In the genomic region with DNA sequence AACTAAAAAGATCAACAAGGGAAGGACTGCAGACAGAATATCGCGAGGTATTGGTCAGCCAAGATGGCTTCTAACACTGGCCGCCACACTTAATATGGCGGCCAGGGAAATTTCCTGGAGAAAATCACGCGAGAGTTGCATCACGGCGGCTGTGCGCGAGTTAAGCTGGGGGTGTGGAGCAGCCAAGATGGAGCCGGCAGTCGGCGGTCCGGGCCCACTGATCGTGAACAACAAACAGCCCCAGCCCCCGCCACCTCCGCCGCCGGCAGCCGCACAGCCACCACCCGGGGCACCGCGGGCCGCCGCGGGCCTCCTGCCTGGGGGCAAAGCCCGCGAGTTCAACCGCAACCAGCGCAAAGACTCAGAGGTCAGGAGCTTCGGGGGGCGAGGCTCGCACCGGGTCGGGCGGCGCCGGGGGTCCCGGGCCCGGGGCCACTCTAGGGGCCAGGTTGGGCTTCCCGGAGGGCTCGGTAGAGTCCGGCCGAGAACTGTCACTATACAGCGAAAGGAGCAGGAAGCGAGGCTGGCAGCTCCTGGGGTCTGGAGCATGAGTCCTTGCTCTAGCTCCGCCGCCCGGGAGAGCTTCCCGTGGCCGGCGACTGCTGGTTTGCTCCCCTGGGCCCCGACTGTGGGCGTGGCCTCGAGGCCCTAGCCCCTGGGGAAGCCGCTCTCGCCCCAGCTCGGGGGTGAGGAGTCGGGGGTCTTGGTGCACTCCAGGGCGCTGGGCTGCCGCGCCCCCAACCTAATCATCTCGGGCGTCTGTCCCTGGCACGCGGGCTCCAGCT, we compare ENCODE assay signal across 8 cellular contexts. TPM values are rescaled to one million over a fixed set of nuclear protein-coding genes. Genes with fewer than 3 reads are reported as not detected.
DNase-seq lines count a peak whose midpoint lies in the region; ATAC-seq, FAIRE-seq and TF ChIP-seq lines count a peak whose summit lies in the region.

A gene with protein sequence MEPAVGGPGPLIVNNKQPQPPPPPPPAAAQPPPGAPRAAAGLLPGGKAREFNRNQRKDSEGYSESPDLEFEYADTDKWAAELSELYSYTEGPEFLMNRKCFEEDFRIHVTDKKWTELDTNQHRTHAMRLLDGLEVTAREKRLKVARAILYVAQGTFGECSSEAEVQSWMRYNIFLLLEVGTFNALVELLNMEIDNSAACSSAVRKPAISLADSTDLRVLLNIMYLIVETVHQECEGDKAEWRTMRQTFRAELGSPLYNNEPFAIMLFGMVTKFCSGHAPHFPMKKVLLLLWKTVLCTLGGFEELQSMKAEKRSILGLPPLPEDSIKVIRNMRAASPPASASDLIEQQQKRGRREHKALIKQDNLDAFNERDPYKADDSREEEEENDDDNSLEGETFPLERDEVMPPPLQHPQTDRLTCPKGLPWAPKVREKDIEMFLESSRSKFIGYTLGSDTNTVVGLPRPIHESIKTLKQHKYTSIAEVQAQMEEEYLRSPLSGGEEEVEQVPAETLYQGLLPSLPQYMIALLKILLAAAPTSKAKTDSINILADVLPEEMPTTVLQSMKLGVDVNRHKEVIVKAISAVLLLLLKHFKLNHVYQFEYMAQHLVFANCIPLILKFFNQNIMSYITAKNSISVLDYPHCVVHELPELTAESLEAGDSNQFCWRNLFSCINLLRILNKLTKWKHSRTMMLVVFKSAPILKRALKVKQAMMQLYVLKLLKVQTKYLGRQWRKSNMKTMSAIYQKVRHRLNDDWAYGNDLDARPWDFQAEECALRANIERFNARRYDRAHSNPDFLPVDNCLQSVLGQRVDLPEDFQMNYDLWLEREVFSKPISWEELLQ (plus strand): TSS at position 174 of the 785 bp plus-strand sequence. CDS start 14 bp downstream, at position 188.

- H2BK20ac ChIP-seq in H1 (ENCODE audit: low read length) = no peak within 1 kb of the TSS

- TF ChIP-seq EP300 in H1 (IDR thresholded peaks at IDR 0.05; ENCODE audit: borderline replicate concordance in 1 of 2, low read depth in 2 of 2, low read length in 2 of 2) = no peak

- TF ChIP-seq RAD21 in H1 (IDR thresholded peaks at IDR 0.05 in 1 of 2, conservative IDR thresholded peaks at IDR 0.05 in 1 of 2; ENCODE audit: low read depth in 2 of 2, low read length in 2 of 2) = no peak

- H2AFZ ChIP-seq in H1 (ENCODE audit: low read length) (peak within 1 kb of the TSS; percentile 94), mesenchymal stem cell (ENCODE audit: low read depth, low read length) (peak within 1 kb of the TSS; percentile 92)

- H4K5ac ChIP-seq in H1 (ENCODE audit: insufficient read length, low read depth, low read length) = peak within 1 kb of the TSS; percentile 35

- peaks cover 0 to 8% of the 10 kb centered on the region in 2 experiments for H4K20me1 ChIP-seq in H1 (replicated peaks in 1 of 2; ENCODE audit: control insufficient read depth in 1 of 2, insufficient read depth in 2 of 2, low read length in 2 of 2)

- ATAC-seq in GM19468 (IDR thresholded peaks at IDR 0.05; ENCODE audit: extremely low read depth, unreplicated experiment) = peak; percentile 72

- peak; percentile 12 to 69 for TF ChIP-seq POLR2A in H1 (IDR thresholded peaks at IDR 0.05; ENCODE audit: control extremely low read depth in 1 of 2, low read depth in 2 of 2, low read length in 2 of 2)

- H3K23me2 ChIP-seq in H1 (ENCODE audit: low read depth, low read length) = peaks cover 7% of the 10 kb centered on the region; the same call in 1 of the 2 replicates

- peak within 1 kb of the TSS; percentile 92 for H3K4me2 ChIP-seq in H1 (ENCODE audit: insufficient read depth in 1 of 2, low read depth in 2 of 2, low read length in 2 of 2)
- peak within 1 kb of the TSS; percentile 82 for H3K4me2 ChIP-seq in mesenchymal stem cell (ENCODE audit: low read length, poor library complexity, severe bottlenecking)

- peak within 1 kb of the TSS; percentile 64 for H3K4me3 ChIP-seq in CD8-positive, alpha-beta memory T cell (ENCODE audit: low read length)
- H3K4me3 ChIP-seq in H1 (ENCODE audit: extremely low read depth in 1 of 4, insufficient read depth in 2 of 4, low read depth in 3 of 4, low read length in 4 of 4) (peak within 1 kb of the TSS; percentile 71 to 97 (median 81)), mesenchymal stem cell (ENCODE audit: insufficient read depth in 1 of 2, low read depth in 1 of 2, low read length in 2 of 2) (peak within 1 kb of the TSS; percentile 88 to 93)

- peaks cover 53 to 68% (median 56%) of the 10 kb centered on the region in 3 donors for H3K4me1 Mint-ChIP-seq in CD8-positive, alpha-beta memory T cell

- TF ChIP-seq CTCF in H1 (IDR thresholded peaks at IDR 0.05; ENCODE audit: control extremely low read depth in 1 of 3, insufficient read depth in 1 of 3, low read depth in 1 of 3, low read length in 3 of 3) = no peak

- WGBS in H1 (ENCODE audit: extremely low coverage in 1 of 2, insufficient coverage in 1 of 2, insufficient read length in 1 of 2, insufficient replicate concordance in 2 of 2, low coverage in 1 of 2, low lambda C conversion rate in 2 of 2, missing lambda C conversion rate in 1 of 2), 2 experiments = 1% methylated on average over 63 of the region's 66 CpGs; no CpG with 5 or more reads in 1 of the 2 experiments
- under 1% methylated on average over 66 of the region's 66 CpGs for WGBS in mesenchymal stem cell

- H4K8ac ChIP-seq in H1 (ENCODE audit: extremely low read depth, insufficient read depth, low read length) (peak within 1 kb of the TSS; percentile 99; the same call in 1 of the 2 replicates), mesenchymal stem cell (ENCODE audit: low read length) (peak within 1 kb of the TSS; percentile 67)

- no peak within 1 kb of the TSS for H4K91ac ChIP-seq in H1 (replicated peaks; ENCODE audit: insufficient read length, low read length)
- H4K91ac ChIP-seq in mesenchymal stem cell (ENCODE audit: low read length) = peak within 1 kb of the TSS; percentile 57

- H3K18ac ChIP-seq in H1 (ENCODE audit: extremely low read depth, low read length) = peak within 1 kb of the TSS; percentile 56; the same call in 1 of the 2 replicates
- peak within 1 kb of the TSS; percentile 52 to 96 for H3K18ac ChIP-seq in mesenchymal stem cell (ENCODE audit: low read depth in 1 of 2, low read length in 2 of 2)

- peaks cover 42% of the 10 kb centered on the region for H3K4me1 ChIP-seq in CD8-positive, alpha-beta memory T cell (ENCODE audit: insufficient read depth, low read length)
- H3K4me1 ChIP-seq in H1 (replicated peaks in 1 of 4; ENCODE audit: control insufficient read depth in 3 of 4, insufficient read depth in 4 of 4, low read length in 3 of 4) = peaks cover 0 to 9% (median 5%) of the 10 kb centered on the region in 4 experiments; a peak in 4 of 7 replicates
- no peaks in the 10 kb centered on the region for H3K4me1 ChIP-seq in mesenchymal stem cell (ENCODE audit: control insufficient read depth, insufficient read depth, low read depth, low read length)

- CTCF ChIA-PET in CD8-positive, alpha-beta memory T cell (lab: Charles Lee) = interaction anchor here (0.8 to 2.9 kb wide), 10 partner anchors 10 to 551 kb away, joined by 3 to 11 read pairs (median 6); a partner anchor contains a TSS
- CTCF ChIA-PET in activated CD8-positive, alpha-beta memory T cell treated with anti-CD3 and anti-CD28 coated beads for 36 hours (lab: Charles Lee) = interaction anchor here (0.7 to 2.5 kb wide), 8 partner anchors 9 to 244 kb away, joined by 3 to 14 read pairs (median 4); a partner anchor contains a TSS
- CTCF ChIA-PET in H1 (lab: Charles Lee; ENCODE audit: partially characterized antibody) = interaction anchor here (0.9 to 40.7 kb wide), 7 partner anchors 12 to 377 kb away, joined by 3 to 1450 read pairs (median 5); a partner anchor contains a TSS

- H3K4ac ChIP-seq in H1 (replicated peaks; ENCODE audit: insufficient read length, low read depth, low read length) = peak within 1 kb of the TSS; percentile 15
- peak within 1 kb of the TSS; percentile 51 to 86 for H3K4ac ChIP-seq in mesenchymal stem cell (ENCODE audit: low read depth in 1 of 2, low read length in 2 of 2)

- H3K27me3 ChIP-seq in CD8-positive, alpha-beta memory T cell (ENCODE audit: insufficient read depth, low read length, poor library complexity, severe bottlenecking) = no peaks in the 10 kb centered on the region
- H3K27me3 ChIP-seq in H1 (replicated peaks in 1 of 4; ENCODE audit: control insufficient read depth in 3 of 4, extremely low read depth in 1 of 4, insufficient read depth in 3 of 4, low read length in 3 of 4) = no peaks in the 10 kb centered on the region
- no peaks in the 10 kb centered on the region for H3K27me3 ChIP-seq in mesenchymal stem cell (ENCODE audit: control insufficient read depth in 1 of 2, insufficient read depth in 1 of 2, low read length in 2 of 2)

- peak within 1 kb of the TSS; percentile 87 to 98 (median 94) for H3K27ac Mint-ChIP-seq in CD8-positive, alpha-beta memory T cell

- H3K27ac ChIP-seq in CD8-positive, alpha-beta memory T cell (ENCODE audit: low read depth, low read length) = peak within 1 kb of the TSS; percentile 90
- H3K27ac ChIP-seq in H1 (ENCODE audit: low read depth, low read length) (peak within 1 kb of the TSS; percentile 52; the same call in 1 of the 2 replicates), mesenchymal stem cell (ENCODE audit: low read length, poor library complexity, severe bottlenecking) (peak within 1 kb of the TSS; percentile 62)

- no peak within 1 kb of the TSS for H2BK120ac ChIP-seq in H1 (replicated peaks; ENCODE audit: low read depth, low read length)
- H2BK120ac ChIP-seq in mesenchymal stem cell (ENCODE audit: low read depth, low read length) = peak within 1 kb of the TSS; percentile 54

- peak within 1 kb of the TSS; percentile 46; the same call in 1 of the 2 replicates for H2AK5ac ChIP-seq in H1 (ENCODE audit: low read depth, low read length)
- H2AK5ac ChIP-seq in mesenchymal stem cell (ENCODE audit: low read length, severe bottlenecking) = peak within 1 kb of the TSS; percentile 63

- H3K27me3 Mint-ChIP-seq in CD8-positive, alpha-beta memory T cell = no peaks in the 10 kb centered on the region

- no peak within 1 kb of the TSS for H3K23ac ChIP-seq in H1 (ENCODE audit: insufficient read length)
- peak within 1 kb of the TSS; percentile 49 to 91 for H3K23ac ChIP-seq in mesenchymal stem cell (ENCODE audit: low read length in 2 of 2)

- H3K56ac ChIP-seq in H1 (replicated peaks; ENCODE audit: insufficient read length, low read depth, low read length) = peak within 1 kb of the TSS; percentile 7

- POLR2A ChIA-PET in CD8-positive, alpha-beta memory T cell (lab: Charles Lee) = interaction anchor here (0.6 to 1.4 kb wide), 6 partner anchors 50 to 585 kb away, joined by 3 to 9 read pairs (median 5); a partner anchor contains a TSS
- POLR2A ChIA-PET in activated CD8-positive, alpha-beta memory T cell treated with anti-CD3 and anti-CD28 coated beads for 36 hours (lab: Charles Lee) = interaction anchor here (0.6 to 2.0 kb wide), 7 partner anchors 16 to 929 kb away, joined by 3 to 9 read pairs (median 3); a partner anchor contains a TSS
- POLR2A ChIA-PET in H1 (lab: Charles Lee; ENCODE audit: partially characterized antibody) = interaction anchor here (0.6 to 2.3 kb wide), 20 partner anchors 8 to 306 kb away, joined by 3 to 13 read pairs (median 4); a partner anchor contains a TSS

- H3K9ac ChIP-seq in H1 (replicated peaks in 1 of 4; ENCODE audit: extremely low read depth in 1 of 4, low read depth in 3 of 4, low read length in 3 of 4) (peak within 1 kb of the TSS; percentile 81 to 99 (median 84)), mesenchymal stem cell (ENCODE audit: low read length) (peak within 1 kb of the TSS; percentile 97)

- FAIRE-seq in H1 (lab: Jason Lieb, UNC) = peak; percentile 24

- H2BK5ac ChIP-seq in H1 (ENCODE audit: low read depth, low read length) (peak within 1 kb of the TSS; percentile 63), mesenchymal stem cell (ENCODE audit: low read depth, low read length, poor library complexity, severe bottlenecking) (peak within 1 kb of the TSS; percentile 53)

- peaks cover 0 to 36% (median 6%) of the 10 kb centered on the region in 3 donors for H3K36me3 Mint-ChIP-seq in CD8-positive, alpha-beta memory T cell

- H3K4me3 Mint-ChIP-seq in CD8-positive, alpha-beta memory T cell = peak within 1 kb of the TSS; percentile 92 to 99 (median 94)

- peak; percentile 88 to 96 (median 93) for DNase-seq in CD8-positive, alpha-beta memory T cell
- peak; percentile 96 for DNase-seq in HT-29 (ENCODE audit: low spot score)
- DNase-seq in NOMO-1 (lab: John Stamatoyannopoulos, UW; ENCODE audit: unreplicated experiment in 2 of 2) = peak; percentile 95 to 98
- peak; percentile 80 to 92 for DNase-seq in H1 (ENCODE audit: low read depth in 1 of 2, low spot score in 2 of 2)
- peak; percentile 98 for DNase-seq in mesenchymal stem cell
- DNase-seq in stimulated activated CD8-positive, alpha-beta memory T cell treated with anti-CD3 and anti-CD28 coated beads, Interleukin-12 subunit alpha, Interleukin-12 subunit beta, amount 100 ng/mL, for 4 hours (ENCODE audit: low read depth) = peak; percentile 83

- peaks cover 9 to 27% of the 10 kb centered on the region in 2 experiments for H3K79me2 ChIP-seq in H1 (ENCODE audit: control insufficient read depth in 1 of 2, insufficient read depth in 2 of 2, low read length in 2 of 2)

- peaks cover 6% of the 10 kb centered on the region; the same call in 1 of the 2 replicates for H3K79me1 ChIP-seq in H1 (ENCODE audit: low read depth, low read length)
- peaks cover 17% of the 10 kb centered on the region for H3K79me1 ChIP-seq in mesenchymal stem cell (replicated peaks; ENCODE audit: low read length, poor library complexity, severe bottlenecking)

- 0 out of 2 replicates have a peak within 1 kb of the TSS, but pooled peaks have one; percentile 13 for H2BK15ac ChIP-seq in H1 (ENCODE audit: low read length)
- H2BK15ac ChIP-seq in mesenchymal stem cell (ENCODE audit: low read depth, poor library complexity, severe bottlenecking) = peak within 1 kb of the TSS; percentile 95

- H3K36me3 ChIP-seq in CD8-positive, alpha-beta memory T cell (ENCODE audit: insufficient read depth, low read length) = peaks cover 20% of the 10 kb centered on the region
- peaks cover 13 to 24% (median 18%) of the 10 kb centered on the region in 4 experiments for H3K36me3 ChIP-seq in H1 (ENCODE audit: control insufficient read depth in 2 of 4, insufficient read depth in 4 of 4, low read length in 3 of 4)
- peaks cover 16 to 24% of the 10 kb centered on the region in 2 experiments for H3K36me3 ChIP-seq in mesenchymal stem cell (ENCODE audit: control insufficient read depth in 1 of 2, insufficient read depth in 2 of 2, low read depth in 1 of 2, low read length in 2 of 2)

- H3K9me3 Mint-ChIP-seq in CD8-positive, alpha-beta memory T cell = no peaks in the 10 kb centered on the region

- no peaks in the 10 kb centered on the region for H3K9me3 ChIP-seq in CD8-positive, alpha-beta memory T cell (ENCODE audit: low read length)
- no peaks in the 10 kb centered on the region for H3K9me3 ChIP-seq in H1 (ENCODE audit: insufficient read depth in 2 of 2, low read depth in 1 of 2, low read length in 1 of 2)
- no peaks in the 10 kb centered on the region for H3K9me3 ChIP-seq in mesenchymal stem cell (ENCODE audit: control insufficient read depth, low read length)

- H3K14ac ChIP-seq in H1 (ENCODE audit: insufficient read length) (no peak within 1 kb of the TSS), mesenchymal stem cell (ENCODE audit: low read length in 2 of 2) (peak within 1 kb of the TSS in 1 of 2 experiments; percentile 56)

- H2BK12ac ChIP-seq in H1 (ENCODE audit: low read depth, low read length) (no peak within 1 kb of the TSS), mesenchymal stem cell (ENCODE audit: low read length in 2 of 2) (peak within 1 kb of the TSS in 1 of 2 experiments; percentile 79)

RNA-seq across cellular contexts. Expression of the gene that starts here (rescaled TPM):
- total RNA-seq in CD8-positive, alpha-beta memory T cell = 10 to 100 TPM; 35.1 to 37.3 TPM
- 27.7 TPM for polyA plus RNA-seq in CD8-positive, alpha-beta memory T cell
- 24.1 and 26.8 TPM in 2 replicates for total RNA-seq in HT-29 (2014; rRNA removed; shearing (Covaris generic))
- total RNA-seq in activated CD8-positive, alpha-beta memory T cell treated with anti-CD3 and anti-CD28 coated beads for 36 hours = 10 to 100 TPM; 32.3 to 32.7 TPM
- total RNA-seq in H1 (2021; fragmentation: NEBNext Ultra II Directional; extraction: Animal tissue kit (Norgen Biotek cat#: 25700)) = 45.1 and 45.6 TPM in 2 replicates
- polyA plus RNA-seq in H1 (2011; rRNA removed) = 21.3 and 23.7 TPM in 2 replicates
- 31.9 TPM for polyA plus RNA-seq in H1 (2011; cell fraction: cytosol; rRNA removed)
- 115 TPM for polyA plus RNA-seq in H1 (2011; cell fraction: nucleus; rRNA removed)
- polyA plus RNA-seq in H1 (2012, experiment 1 of 2) = 31.9 to 37.5 TPM (median 34.3 TPM) in 4 replicates
- 15.7 TPM for polyA plus RNA-seq in H1 (2012, experiment 2 of 2)
- 24.5 TPM for polyA plus RNA-seq in H1 (2013, experiment 1 of 2)
- polyA plus RNA-seq in H1 (2013, experiment 2 of 2) = 23.5 TPM
- 75.4 and 77.6 TPM in 2 replicates for polyA minus RNA-seq in H1 (2011; rRNA and poly(A)+ RNA removed)
- 26.4 TPM for polyA minus RNA-seq in H1 (2011; cell fraction: cytosol; rRNA and poly(A)+ RNA removed)
- polyA minus RNA-seq in H1 (2011; cell fraction: nucleus; rRNA and poly(A)+ RNA removed) = 81.9 TPM
- polyA plus RNA-seq in mesenchymal stem cell (2013, experiment 1 of 2) = 19.9 TPM
- polyA plus RNA-seq in mesenchymal stem cell (2013, experiment 2 of 2) = 19.7 TPM

Comparison
In these comparisons a context has a peak if more than half of its experiments do, and no peak if none do; other contexts are left out.
1. Peak in every context shown above with its lines: DNase-seq, ATAC-seq, H3K4me3 ChIP-seq and H3K27ac ChIP-seq.